In genomic region chr4:111761531-111761930, GRCh38 we compare ENCODE assay signal across 16 cellular contexts.
A peak's percentile ranks its signal among the peaks of the same experiment; 100 is the strongest.
DNase-seq lines count a peak whose midpoint lies in the region; ATAC-seq and TF ChIP-seq lines count a peak whose summit lies in the region.
"Had no signal": no experiment of that assay in that cellular context is flagged by ENCODE, and none has a peak within 500 bp of the region (broad histone marks: within the 10 kb centered on the region; RNA-seq: fewer than 3 reads in every experiment).

No MANE protein-coding gene starts in this region.

- peak overlapping the region; percentile 36 for H3K27ac ChIP-seq in smooth muscle cell (ENCODE audit: low read depth)
- no peak overlapping the region for H3K27ac ChIP-seq in body of pancreas
- H3K27ac ChIP-seq: Peyer's patch had no signal

- ATAC-seq in body of pancreas = no peak

- H3K4me1 Mint-ChIP-seq in activated naive CD4-positive, alpha-beta T cell treated with anti-CD3 and anti-CD28 coated beads, Interleukin-2, amount 10 ng/mL, durations not matched to agents 7 days and 5 days = no peaks in the 10 kb centered on the region
- H3K4me1 Mint-ChIP-seq: IgD-negative memory B cell had no signal

- H3K79me2 ChIP-seq in smooth muscle cell (ENCODE audit: low read depth) = no peaks in the 10 kb centered on the region

- H3K9ac ChIP-seq in smooth muscle cell (ENCODE audit: low read depth) = no peak overlapping the region
- H3K9ac ChIP-seq: SK-N-SH had no signal

- H2AFZ ChIP-seq in smooth muscle cell (ENCODE audit: low read depth) = peak overlapping the region; percentile 51

- 40% methylated on average over 4 of the region's 4 CpGs for WGBS in smooth muscle cell (ENCODE audit: low lambda C conversion rate)
- 2 to 6% methylated on average over 4 of the region's 4 CpGs for WGBS in body of pancreas, 2 donors

- H3K27me3 ChIP-seq in smooth muscle cell (ENCODE audit: low read depth) (no peaks in the 10 kb centered on the region), body of pancreas (no peaks in the 10 kb centered on the region)
- H3K27me3 ChIP-seq: Peyer's patch had no signal

- DNase-seq in G401 (ENCODE audit: low spot score) (peak; percentile 7), NCI-H82 (lab: John Stamatoyannopoulos, UW) (peak; percentile 87), left kidney (ENCODE audit: low read depth, low spot score) (peak; percentile 7), smooth muscle cell (lab: John Stamatoyannopoulos, UW; ENCODE audit: unreplicated experiment) (no peak), body of pancreas (no peak), NOMO-1 treated with dmso at 0.1 percent for 144 hours (lab: John Stamatoyannopoulos, UW; ENCODE audit: unreplicated experiment) (no peak)
- DNase-seq in activated naive CD4-positive, alpha-beta T cell treated with anti-CD3 and anti-CD28 coated beads, Interleukin-2, amount 10 ng/mL, durations not matched to agents 7 days and 5 days = no peak
- DNase-seq: C1 segment of cervical spinal cord, NCI-H1417, NCI-H2029, NCI-H226, Peyer's patch, Right ventricle myocardium superior, SK-N-SH had no signal

- no peak for TF ChIP-seq POLR2A in body of pancreas (IDR thresholded peaks at IDR 0.05)

- no peaks in the 10 kb centered on the region for H3F3A ChIP-seq in smooth muscle cell (ENCODE audit: low read depth)

- in situ Hi-C loops in G401 (cut with HindIII; ENCODE audit: low sequenced_read_pairs) = no loop called here

- H3K36me3 ChIP-seq in smooth muscle cell (ENCODE audit: low read depth) (no peaks in the 10 kb centered on the region), body of pancreas (replicated peaks in 1 of 2; ENCODE audit: insufficient read depth in 1 of 2, low read depth in 2 of 2) (no peaks in the 10 kb centered on the region)
- H3K36me3 ChIP-seq: HAP-1, Peyer's patch had no signal

- no peaks in the 10 kb centered on the region for H3K27me3 Mint-ChIP-seq in activated naive CD4-positive, alpha-beta T cell treated with anti-CD3 and anti-CD28 coated beads, Interleukin-2, amount 10 ng/mL, durations not matched to agents 7 days and 5 days
- H3K27me3 Mint-ChIP-seq: IgD-negative memory B cell had no signal

- H3K4me3 ChIP-seq in smooth muscle cell (no peak overlapping the region), body of pancreas (no peak overlapping the region)
- H3K4me3 ChIP-seq: HAP-1, Peyer's patch had no signal

- CTCF ChIA-PET in activated naive CD4-positive, alpha-beta T cell treated with anti-CD3 and anti-CD28 coated beads, Interleukin-2, amount 10 ng/mL, durations not matched to agents 7 days and 5 days (lab: Charles Lee) = no interaction called here

- no peak overlapping the region for H3K4me3 Mint-ChIP-seq in activated naive CD4-positive, alpha-beta T cell treated with anti-CD3 and anti-CD28 coated beads, Interleukin-2, amount 10 ng/mL, durations not matched to agents 7 days and 5 days
- H3K4me3 Mint-ChIP-seq: IgD-negative memory B cell had no signal

- H3K36me3 Mint-ChIP-seq in activated naive CD4-positive, alpha-beta T cell treated with anti-CD3 and anti-CD28 coated beads, Interleukin-2, amount 10 ng/mL, durations not matched to agents 7 days and 5 days = no peaks in the 10 kb centered on the region
- H3K36me3 Mint-ChIP-seq: IgD-negative memory B cell had no signal

- H3K4me2 ChIP-seq in smooth muscle cell = no peak overlapping the region
- H3K4me2 ChIP-seq: SK-N-SH had no signal

- no peaks in the 10 kb centered on the region for H3K9me3 ChIP-seq in smooth muscle cell (replicated peaks; ENCODE audit: low read depth)
- no peaks in the 10 kb centered on the region for H3K9me3 ChIP-seq in body of pancreas
- H3K9me3 ChIP-seq: HAP-1, Peyer's patch, SK-N-SH had no signal

- H3K4me1 ChIP-seq in smooth muscle cell (ENCODE audit: low read depth) (peaks cover 5% of the 10 kb centered on the region), body of pancreas (no peaks in the 10 kb centered on the region)
- H3K4me1 ChIP-seq: HAP-1, Peyer's patch had no signal

- no peaks in the 10 kb centered on the region for H4K20me1 ChIP-seq in smooth muscle cell (ENCODE audit: low read depth)

- no peak overlapping the region for H3K27ac Mint-ChIP-seq in activated naive CD4-positive, alpha-beta T cell treated with anti-CD3 and anti-CD28 coated beads, Interleukin-2, amount 10 ng/mL, durations not matched to agents 7 days and 5 days
- H3K27ac Mint-ChIP-seq: IgD-negative memory B cell had no signal

- no peaks in the 10 kb centered on the region for H3K9me3 Mint-ChIP-seq in activated naive CD4-positive, alpha-beta T cell treated with anti-CD3 and anti-CD28 coated beads, Interleukin-2, amount 10 ng/mL, durations not matched to agents 7 days and 5 days

- TF ChIP-seq CTCF in smooth muscle cell (IDR thresholded peaks at IDR 0.05; ENCODE audit: borderline replicate concordance, insufficient read depth, poor library complexity, severe bottlenecking) = no peak
- TF ChIP-seq CTCF in body of pancreas (IDR thresholded peaks at IDR 0.05) = no peak

- intact Hi-C loops in body of pancreas (cut with DNase I) = no loop called here

Comparison
In these comparisons a context has a peak if more than half of its experiments do, and no peak if none do; other contexts are left out.
1. DNase-seq: peak in G401 (single experiment), NCI-H82 (single experiment) and left kidney (single experiment); none in smooth muscle cell (single experiment), activated naive CD4-positive, alpha-beta T cell treated with anti-CD3 and anti-CD28 coated beads, Interleukin-2, amount 10 ng/mL, durations not matched to agents 7 days and 5 days (single experiment), body of pancreas (0 of 4) and NOMO-1 treated with dmso at 0.1 percent for 144 hours (single experiment).